ENCODE assay signal across 9 cellular contexts in genomic region chr9:68896495-68896894, GRCh38.
DNase-seq lines count a peak whose midpoint lies in the region; ATAC-seq and TF ChIP-seq lines count a peak whose summit lies in the region.
"Had no signal": no experiment of that assay in that cellular context is flagged by ENCODE, and none has a peak within 500 bp of the region (broad histone marks: within the 10 kb centered on the region; RNA-seq: fewer than 3 reads in every experiment).

No MANE protein-coding gene starts in this region.

- POLR2A ChIA-PET in MCF 10A (lab: Yijun Ruan, JAX), result no interaction called here

- H3K9me3 Mint-ChIP-seq in MCF 10A (ENCODE audit: unreplicated experiment), result no peaks in the 10 kb centered on the region

- CTCF ChIA-PET in MCF 10A (lab: Yijun Ruan, JAX), result interaction anchor here (0.9 to 1.2 kb wide), 2 partner anchors 11 to 103 kb away, joined by 3 to 5 read pairs; no protein-coding TSS in a partner anchor

- H3K36me3 ChIP-seq in breast epithelium (no peaks in the 10 kb centered on the region), heart left ventricle (no peaks in the 10 kb centered on the region), uterus (no peaks in the 10 kb centered on the region)

- intact Hi-C loops in breast epithelium (cut with DNase I; ENCODE audit: low total_unique reads), result no loop called here
- intact Hi-C loops in MCF 10A (cut with micrococcal nuclease), result no loop called here
- intact Hi-C loops in heart left ventricle (cut with DNase I), result loop anchor here in 1 of 10 donors (5.0 kb wide), 1 partner anchor 101 kb away; no protein-coding TSS in a partner anchor
- intact Hi-C loops in uterus (cut with DNase I; ENCODE audit: low total_unique reads), result no loop called here

- H3K27ac Mint-ChIP-seq in MCF 10A (ENCODE audit: low read depth, unreplicated experiment), result no peak overlapping the region

- peak; percentile 16 for ATAC-seq in HG03571 (IDR thresholded peaks at IDR 0.05; ENCODE audit: unreplicated experiment)
- ATAC-seq in heart left ventricle, result peak; percentile 55 to 78 (median 72)
- ATAC-seq in omental fat pad (ENCODE audit: low FRiP score), result no peak
- no peak for ATAC-seq in GM21825 (IDR thresholded peaks at IDR 0.05; ENCODE audit: unreplicated experiment)

- H3K4me1 ChIP-seq in breast epithelium (no peaks in the 10 kb centered on the region), heart left ventricle (peaks cover 0 to 47% (median 32%) of the 10 kb centered on the region in 12 donors), uterus (no peaks in the 10 kb centered on the region)

- TF ChIP-seq POLR2A in breast epithelium (IDR thresholded peaks at IDR 0.05) (no peak), heart left ventricle (IDR thresholded peaks at IDR 0.05) (no peak), uterus (IDR thresholded peaks at IDR 0.05) (no peak)

- H3K36me3 Mint-ChIP-seq in MCF 10A (ENCODE audit: insufficient read depth, unreplicated experiment), result no peaks in the 10 kb centered on the region

- H3K27ac ChIP-seq in breast epithelium (peak overlapping the region; percentile 14 to 69), heart left ventricle (peak overlapping the region in 10 of 12 donors; percentile 0 to 63 (median 47)), uterus (peak overlapping the region; percentile 24 to 50)

- peaks cover 61% of the 10 kb centered on the region for H3K27me3 Mint-ChIP-seq in MCF 10A (ENCODE audit: insufficient read depth, unreplicated experiment)

- no peak overlapping the region for H3K4me3 Mint-ChIP-seq in MCF 10A (ENCODE audit: unreplicated experiment)

- H3K9me3 ChIP-seq in breast epithelium, result no peaks in the 10 kb centered on the region
- no peaks in the 10 kb centered on the region for H3K9me3 ChIP-seq in heart left ventricle
- no peaks in the 10 kb centered on the region for H3K9me3 ChIP-seq in uterus

- 49 to 70% (median 56%) methylated on average over 2 of the region's 2 CpGs for WGBS in heart left ventricle, 4 donors

- TF ChIP-seq CTCF in breast epithelium (IDR thresholded peaks at IDR 0.05) (no peak), MCF 10A (IDR thresholded peaks at IDR 0.05; ENCODE audit: unreplicated experiment) (no peak), heart left ventricle (IDR thresholded peaks at IDR 0.05) (no peak), uterus (IDR thresholded peaks at IDR 0.05) (no peak), omental fat pad (IDR thresholded peaks at IDR 0.05) (no peak)

- H3K4me3 ChIP-seq in breast epithelium, result no peak overlapping the region
- H3K4me3 ChIP-seq in heart left ventricle, result peak overlapping the region in 1 of 12 donors; percentile 13
- no peak overlapping the region for H3K4me3 ChIP-seq in uterus

- no TSS peak for BruUV-seq in MCF 10A (replicated peaks; lab: Mats Ljungman, UMichigan)

- no peaks in the 10 kb centered on the region for H3K4me1 Mint-ChIP-seq in MCF 10A (ENCODE audit: insufficient read depth, unreplicated experiment)

- no peak for DNase-seq in breast epithelium (ENCODE audit: low spot score in 2 of 2)
- no peak for DNase-seq in MCF 10A (ENCODE audit: unreplicated experiment)
- DNase-seq in heart left ventricle, result peak in 2 of 5 donors; percentile 19 to 34
- DNase-seq in uterus, result no peak
- DNase-seq in omental fat pad (ENCODE audit: low spot score), result no peak
- DNase-seq in GM03348 (ENCODE audit: low spot score), result no peak
- DNase-seq: NCI-H2029 had no signal

- no peaks in the 10 kb centered on the region for H3K27me3 ChIP-seq in breast epithelium
- no peaks in the 10 kb centered on the region for H3K27me3 ChIP-seq in heart left ventricle
- no peaks in the 10 kb centered on the region for H3K27me3 ChIP-seq in uterus

Comparison
In these comparisons a context has a peak if more than half of its experiments do, and no peak if none do; other contexts are left out.
1. ATAC-seq: peak in HG03571 (single experiment) and heart left ventricle (4 of 4); none in omental fat pad (single experiment) and GM21825 (single experiment).
2. Peak in every context shown above with its lines, with median percentiles within 50 percentile points of each other: H3K27ac ChIP-seq.